11 cellular contexts compared by ENCODE assay signal in genomic region chr1:21672478-21673276, GRCh38. TPM values are rescaled to one million over a fixed set of nuclear protein-coding genes. Genes with fewer than 3 reads are reported as not detected.
A peak's percentile ranks its signal among the peaks of the same experiment; 100 is the strongest.
DNase-seq lines count a peak whose midpoint lies in the region; ATAC-seq and TF ChIP-seq lines count a peak whose summit lies in the region.
"Had no signal": no experiment of that assay in that cellular context is flagged by ENCODE, and none has a peak within 500 bp of the region (broad histone marks: within the 10 kb centered on the region; RNA-seq: fewer than 3 reads in every experiment).

No MANE protein-coding gene starts in this region.

- H2BK120ac ChIP-seq in mesenchymal stem cell (ENCODE audit: low read depth, low read length) = no peak overlapping the region

- no peak overlapping the region for H3K18ac ChIP-seq in mesenchymal stem cell (ENCODE audit: low read depth in 1 of 2, low read length in 2 of 2)

- TF ChIP-seq CTCF in heart left ventricle (IDR thresholded peaks at IDR 0.05) = no peak
- TF ChIP-seq CTCF in transverse colon (IDR thresholded peaks at IDR 0.05) = no peak

- no peaks in the 10 kb centered on the region for H3K79me1 ChIP-seq in mesenchymal stem cell (replicated peaks; ENCODE audit: low read length, poor library complexity, severe bottlenecking)

- H3K27ac Mint-ChIP-seq in activated T-helper 17 cell treated with anti-CD3 and anti-CD28 coated beads, Interleukin-2, amount 50 U/mL, for 72 hours = peak overlapping the region; percentile 50

- H3K27me3 ChIP-seq in heart left ventricle (peaks cover 0 to 37% (median 19%) of the 10 kb centered on the region in 9 donors), mesenchymal stem cell (ENCODE audit: control insufficient read depth in 1 of 2, insufficient read depth in 1 of 2, low read length in 2 of 2) (peaks cover 31 to 45% of the 10 kb centered on the region in 2 experiments), transverse colon (peaks cover 28% of the 10 kb centered on the region)

- no peak for TF ChIP-seq EP300 in transverse colon (IDR thresholded peaks at IDR 0.05; ENCODE audit: low read depth)

- H3K4ac ChIP-seq in mesenchymal stem cell (ENCODE audit: low read depth in 1 of 2, low read length in 2 of 2) = no peak overlapping the region

- no peak overlapping the region for H2BK15ac ChIP-seq in mesenchymal stem cell (ENCODE audit: low read depth, poor library complexity, severe bottlenecking)

- peaks cover 15% of the 10 kb centered on the region for H3K36me3 Mint-ChIP-seq in activated T-helper 17 cell treated with anti-CD3 and anti-CD28 coated beads, Interleukin-2, amount 50 U/mL, for 72 hours (ENCODE audit: low read depth)

- TF ChIP-seq POLR2A in heart left ventricle (IDR thresholded peaks at IDR 0.05) = no peak
- no peak for TF ChIP-seq POLR2A in transverse colon (IDR thresholded peaks at IDR 0.05)

- H2BK5ac ChIP-seq in mesenchymal stem cell (ENCODE audit: low read depth, low read length, poor library complexity, severe bottlenecking) = no peak overlapping the region

- peaks cover 0 to 15% (median 5%) of the 10 kb centered on the region in 9 donors for H3K36me3 ChIP-seq in heart left ventricle
- peaks cover 3 to 15% of the 10 kb centered on the region in 2 experiments for H3K36me3 ChIP-seq in mesenchymal stem cell (ENCODE audit: control insufficient read depth in 1 of 2, insufficient read depth in 2 of 2, low read depth in 1 of 2, low read length in 2 of 2)
- H3K36me3 ChIP-seq in transverse colon = no peaks in the 10 kb centered on the region

- no peak overlapping the region for H2AK5ac ChIP-seq in mesenchymal stem cell (ENCODE audit: low read length, severe bottlenecking)

- DNase-seq in heart left ventricle (no peak), left cardiac atrium (no peak), mesenchymal stem cell (peak; percentile 14), transverse colon (no peak)
- DNase-seq in stimulated activated naive CD4-positive, alpha-beta T cell treated with Interleukin-2 at 50 U/mL for 16 hours (lab: John Stamatoyannopoulos, UW) = no peak
- DNase-seq: activated T-cell treated with anti-CD3 and anti-CD28 coated beads for 4 hours, NCI-H1436 treated with DMSO at 0.1 percent for 48 hours, NCI-H748 treated with DMSO at 0.1 percent for 48 hours had no signal

- no peak overlapping the region for H3K4me3 ChIP-seq in heart left ventricle
- H3K4me3 ChIP-seq in mesenchymal stem cell (ENCODE audit: insufficient read depth in 1 of 2, low read depth in 1 of 2, low read length in 2 of 2) = peak overlapping the region in 1 of 2 experiments; percentile 0
- no peak overlapping the region for H3K4me3 ChIP-seq in transverse colon

- H2AFZ ChIP-seq in mesenchymal stem cell (ENCODE audit: low read depth, low read length) = no peak overlapping the region

- no peak overlapping the region for H4K8ac ChIP-seq in mesenchymal stem cell (ENCODE audit: low read length)

- in situ Hi-C loops in transverse colon (cut with MboI; ENCODE audit: low pct_ligation_motif_present in 1 of 4, low pct_unique_long_range_greater_than_20kb in 1 of 4, low sequenced_read_pairs in 3 of 4) = loop anchor here in 3 of 4 donors (25.0 kb wide), 2 partner anchors 160 to 435 kb away; partner anchors contain the start of gene ALPL (in 3 of the 3)

- H3K4me3 Mint-ChIP-seq in activated T-helper 17 cell treated with anti-CD3 and anti-CD28 coated beads, Interleukin-2, amount 50 U/mL, for 72 hours = no peak overlapping the region

- peak overlapping the region; percentile 72 for H3K9ac ChIP-seq in mesenchymal stem cell (ENCODE audit: low read length)

- H3K4me1 ChIP-seq in heart left ventricle (peaks cover 6 to 56% (median 38%) of the 10 kb centered on the region in 12 donors), mesenchymal stem cell (ENCODE audit: control insufficient read depth, insufficient read depth, low read depth, low read length) (peaks cover 31% of the 10 kb centered on the region), transverse colon (peaks cover 19 to 31% (median 25%) of the 10 kb centered on the region in 4 donors)

- H2BK12ac ChIP-seq in mesenchymal stem cell (ENCODE audit: low read length in 2 of 2) = no peak overlapping the region

- H3K4me2 ChIP-seq in mesenchymal stem cell (ENCODE audit: low read length, poor library complexity, severe bottlenecking) = no peak overlapping the region

- H4K91ac ChIP-seq in mesenchymal stem cell (ENCODE audit: low read length) = no peak overlapping the region

- H3K9me3 ChIP-seq in heart left ventricle = no peaks in the 10 kb centered on the region
- no peaks in the 10 kb centered on the region for H3K9me3 ChIP-seq in mesenchymal stem cell (ENCODE audit: control insufficient read depth, low read length)
- no peaks in the 10 kb centered on the region for H3K9me3 ChIP-seq in transverse colon

- H3K4me1 Mint-ChIP-seq in activated T-helper 17 cell treated with anti-CD3 and anti-CD28 coated beads, Interleukin-2, amount 50 U/mL, for 72 hours = no peaks in the 10 kb centered on the region

- H3K9me3 Mint-ChIP-seq in activated T-helper 17 cell treated with anti-CD3 and anti-CD28 coated beads, Interleukin-2, amount 50 U/mL, for 72 hours = no peaks in the 10 kb centered on the region

- peaks cover under 1% of the 10 kb centered on the region for H3K27me3 Mint-ChIP-seq in activated T-helper 17 cell treated with anti-CD3 and anti-CD28 coated beads, Interleukin-2, amount 50 U/mL, for 72 hours

- whole genome bisulfite sequencing in heart left ventricle, 4 donors = 79 to 83% (median 80%) methylated on average over 10 of the region's 10 CpGs
- 93% methylated on average over 9 of the region's 10 CpGs for WGBS in mesenchymal stem cell
- WGBS in transverse colon (ENCODE audit: low coverage in 1 of 2), 2 donors = 84% methylated on average over 10 of the region's 10 CpGs; no CpG with 5 or more reads in 1 of the 2 donors

- H3K23ac ChIP-seq in mesenchymal stem cell (ENCODE audit: low read length in 2 of 2) = peak overlapping the region in 1 of 2 experiments; percentile 1

- no peak overlapping the region for H3K14ac ChIP-seq in mesenchymal stem cell (ENCODE audit: low read length in 2 of 2)

- H3K27ac ChIP-seq in heart left ventricle (peak overlapping the region in 7 of 12 donors; percentile 18 to 67 (median 46)), mesenchymal stem cell (ENCODE audit: low read length, poor library complexity, severe bottlenecking) (no peak overlapping the region), transverse colon (peak overlapping the region in 3 of 4 donors; percentile 16 to 53 (median 40))

- no peak for ATAC-seq in heart left ventricle
- no peak for ATAC-seq in left cardiac atrium
- ATAC-seq in activated T-helper 17 cell treated with anti-CD3 and anti-CD28 coated beads, Interleukin-2, amount 50 U/mL, for 72 hours (replicated peaks) = no peak
- ATAC-seq in HG02840 (IDR thresholded peaks at IDR 0.05; ENCODE audit: low FRiP score, unreplicated experiment) = no peak
- no peak for ATAC-seq in GM18511 (IDR thresholded peaks at IDR 0.05; ENCODE audit: unreplicated experiment)

- intact Hi-C loops in heart left ventricle (cut with DNase I) = loop anchor here in 1 of 10 donors (10.0 kb wide), 1 partner anchor 742 kb away; no protein-coding TSS in a partner anchor
- intact Hi-C loops in left cardiac atrium (cut with DNase I) = no loop called here
- intact Hi-C loops in transverse colon (cut with DNase I; ENCODE audit: low total_unique reads) = no loop called here

RNA-seq across cellular contexts. Expression of gene RAP1GAP, which starts 3.5 kb away (rescaled TPM):
- total RNA-seq in heart left ventricle = 1 to 10 TPM; 3.1 to 8.0 (median 3.8) TPM
- polyA plus RNA-seq in heart left ventricle = 1 to 10 TPM in 1 of 2 donors, under 1 TPM in 1; 0.75 to 4.1 TPM
- 10 to 100 TPM; 10.5 to 16.4 TPM for total RNA-seq in left cardiac atrium
- total RNA-seq in activated T-helper 17 cell treated with anti-CD3 and anti-CD28 coated beads, Interleukin-2, amount 50 U/mL, for 72 hours = 1 to 10 TPM in 1 of 2 donors, under 1 TPM in 1; 0.45 to 6.0 TPM
- 0.50 TPM for polyA plus RNA-seq in mesenchymal stem cell (2013, experiment 1 of 2)
- 0.62 TPM for polyA plus RNA-seq in mesenchymal stem cell (2013, experiment 2 of 2)
- 10 to 100 TPM; 14.1 to 37.4 (median 28.8) TPM for total RNA-seq in transverse colon
